9 cellular contexts compared by ENCODE assay signal in genomic region chr11:105862736-105863367, GRCh38.
DNase-seq lines count a peak whose midpoint lies in the region; ATAC-seq and TF ChIP-seq lines count a peak whose summit lies in the region.
"Had no signal": no experiment of that assay in that cellular context is flagged by ENCODE, and none has a peak within 500 bp of the region (broad histone marks: within the 10 kb centered on the region; RNA-seq: fewer than 3 reads in every experiment).

No MANE protein-coding gene starts in this region.

- H3K4me2 ChIP-seq in KMS-11, result no peak overlapping the region

- no peaks in the 10 kb centered on the region for H3K9me3 ChIP-seq in Peyer's patch
- H3K9me3 ChIP-seq in ovary, result no peaks in the 10 kb centered on the region

- H3K4me1 ChIP-seq in KMS-11 (ENCODE audit: low read depth, poor library complexity, severe bottlenecking) (no peaks in the 10 kb centered on the region), Peyer's patch (no peaks in the 10 kb centered on the region), ovary (ENCODE audit: insufficient read depth) (no peaks in the 10 kb centered on the region)

- no peak overlapping the region for H3K9ac ChIP-seq in KMS-11

- no peak overlapping the region for H3K4me3 Mint-ChIP-seq in activated naive CD8-positive, alpha-beta T cell treated with anti-CD3 and anti-CD28 coated beads for 36 hours
- H3K4me3 Mint-ChIP-seq: T-cell had no signal

- intact Hi-C loops in ovary (cut with DNase I), result no loop called here

- DNase-seq in D341Med (ENCODE audit: low spot score) (peak; percentile 43), Peyer's patch (no peak), erythroblast (lab: John Stamatoyannopoulos, UW) (peak; percentile 8 to 27), ovary (no peak)
- DNase-seq in activated naive CD8-positive, alpha-beta T cell treated with anti-CD3 and anti-CD28 coated beads for 36 hours, result no peak

- no peaks in the 10 kb centered on the region for H4K20me1 ChIP-seq in KMS-11 (ENCODE audit: insufficient read depth)

- WGBS in ovary, 3 donors, result 18 to 22% (median 21%) methylated on average over 3 of the region's 3 CpGs

- no peak for TF ChIP-seq EP300 in ovary (IDR thresholded peaks at IDR 0.05)

- H2AFZ ChIP-seq in KMS-11 (ENCODE audit: low read depth), result no peak overlapping the region

- no peaks in the 10 kb centered on the region for H3K36me3 Mint-ChIP-seq in activated naive CD8-positive, alpha-beta T cell treated with anti-CD3 and anti-CD28 coated beads for 36 hours
- H3K36me3 Mint-ChIP-seq: T-cell had no signal

- TF ChIP-seq CTCF in KMS-11 (conservative IDR thresholded peaks at IDR 0.05; ENCODE audit: low read depth, low read length), result peak; percentile 49; the same call in 1 of the 2 replicates
- peak in 5 of 6 experiments; percentile 28 to 86 (median 80) for TF ChIP-seq CTCF in Peyer's patch (IDR thresholded peaks at IDR 0.05)
- TF ChIP-seq CTCF in ovary (IDR thresholded peaks at IDR 0.05), result peak in 2 of 3 donors; percentile 35 to 41

- peak; percentile 86 for ATAC-seq in GM19395 (IDR thresholded peaks at IDR 0.05; ENCODE audit: unreplicated experiment)
- no peak for ATAC-seq in GM21737 (IDR thresholded peaks at IDR 0.05; ENCODE audit: unreplicated experiment)
- ATAC-seq: T-cell had no signal

- H3K79me2 ChIP-seq in KMS-11 (ENCODE audit: insufficient read depth, low read depth), result no peaks in the 10 kb centered on the region

- H3K36me3 ChIP-seq in KMS-11 (ENCODE audit: insufficient read depth) (no peaks in the 10 kb centered on the region), Peyer's patch (no peaks in the 10 kb centered on the region), ovary (no peaks in the 10 kb centered on the region)

- no peaks in the 10 kb centered on the region for H3K4me1 Mint-ChIP-seq in activated naive CD8-positive, alpha-beta T cell treated with anti-CD3 and anti-CD28 coated beads for 36 hours
- H3K4me1 Mint-ChIP-seq: T-cell had no signal

- H3K27ac Mint-ChIP-seq in activated naive CD8-positive, alpha-beta T cell treated with anti-CD3 and anti-CD28 coated beads for 36 hours, result no peak overlapping the region
- H3K27ac Mint-ChIP-seq: T-cell had no signal

- TF ChIP-seq POLR2A in Peyer's patch (IDR thresholded peaks at IDR 0.05) (no peak), erythroblast (IDR thresholded peaks at IDR 0.05; ENCODE audit: low read length) (no peak), ovary (IDR thresholded peaks at IDR 0.05) (no peak)

- H3K27ac ChIP-seq in KMS-11 (no peak overlapping the region), Peyer's patch (no peak overlapping the region), ovary (no peak overlapping the region)

- H3K27me3 ChIP-seq in KMS-11 (ENCODE audit: insufficient read depth, low read depth) (no peaks in the 10 kb centered on the region), Peyer's patch (no peaks in the 10 kb centered on the region), ovary (no peaks in the 10 kb centered on the region)

- H3K4me3 ChIP-seq in KMS-11 (IDR thresholded peaks at IDR 0.05; ENCODE audit: insufficient read depth, low read depth, low read length) (no peak overlapping the region), Peyer's patch (no peak overlapping the region), ovary (no peak overlapping the region)

- H3K9me3 Mint-ChIP-seq in activated naive CD8-positive, alpha-beta T cell treated with anti-CD3 and anti-CD28 coated beads for 36 hours, result no peaks in the 10 kb centered on the region
- H3K9me3 Mint-ChIP-seq: T-cell had no signal

- H3K27me3 Mint-ChIP-seq in activated naive CD8-positive, alpha-beta T cell treated with anti-CD3 and anti-CD28 coated beads for 36 hours, result peaks cover 13% of the 10 kb centered on the region

Comparison
In these comparisons a context has a peak if more than half of its experiments do, and no peak if none do; other contexts are left out.
1. DNase-seq: peak in D341Med (single experiment) and erythroblast (2 of 2); none in Peyer's patch (0 of 3), ovary (0 of 5) and activated naive CD8-positive, alpha-beta T cell treated with anti-CD3 and anti-CD28 coated beads for 36 hours (single experiment).
2. Peak in every context shown above with its lines, with median percentiles within 50 percentile points of each other: CTCF ChIP-seq.